ENCODE assay signal across 1 cellular context in genomic region chr11:1230121-1230455, GRCh38.
TF ChIP-seq lines count a peak whose summit lies in the region.

No MANE protein-coding gene starts in this region.

TF ChIP-seq in IMR-90, 13 proteins besides CTCF, POLR2A, EP300 and RAD21:
- TF ChIP-seq FOS (IDR thresholded peaks at IDR 0.05; ENCODE audit: low read depth, low read length) (no peak), CEBPB (IDR thresholded peaks at IDR 0.05; ENCODE audit: low read depth, low read length) (no peak), MXI1 (IDR thresholded peaks at IDR 0.05; ENCODE audit: borderline replicate concordance, low read depth, low read length) (no peak), RFX5 (IDR thresholded peaks at IDR 0.05; ENCODE audit: low read depth, low read length) (no peak), RCOR1 (IDR thresholded peaks at IDR 0.05; ENCODE audit: insufficient replicate concordance, low read length) (no peak), USF2 (IDR thresholded peaks at IDR 0.05; ENCODE audit: low read depth, low read length) (no peak), BHLHE40 (IDR thresholded peaks at IDR 0.05; ENCODE audit: low read depth, low read length) (no peak), MAFK (IDR thresholded peaks at IDR 0.05; ENCODE audit: low read depth, low read length) (no peak), CHD1 (IDR thresholded peaks at IDR 0.05; ENCODE audit: low read depth, low read length) (no peak), MAZ (IDR thresholded peaks at IDR 0.05; ENCODE audit: borderline replicate concordance, low read depth, low read length) (no peak), NFE2L2 (IDR thresholded peaks at IDR 0.05; ENCODE audit: low read depth, low read length) (no peak), SMC3 (IDR thresholded peaks at IDR 0.05; ENCODE audit: low read depth, low read length) (no peak), ELK1 (IDR thresholded peaks at IDR 0.05; ENCODE audit: borderline replicate concordance, low read depth, low read length) (no peak)
TF ChIP-seq in IMR-90: peak in this region for 0.
